In the genomic region with DNA sequence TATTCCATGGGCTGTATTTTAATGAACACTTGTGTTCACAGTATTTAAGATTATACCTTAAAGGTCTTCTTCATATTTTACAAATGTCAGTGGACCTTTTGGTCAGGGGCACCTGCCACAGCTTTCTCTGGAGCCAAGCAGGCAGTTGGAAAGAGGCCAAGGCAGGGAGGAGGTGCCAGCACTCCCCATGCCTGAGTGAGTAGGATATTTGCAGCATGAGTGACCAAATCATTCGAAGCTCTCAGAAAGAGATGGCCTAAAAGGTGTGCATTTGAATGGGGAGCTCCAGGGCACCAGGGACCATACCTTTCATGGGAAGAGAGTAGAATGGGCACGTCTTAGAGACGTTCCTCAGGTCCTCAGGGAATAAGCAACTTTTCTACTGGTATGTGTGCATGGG, we compare ENCODE assay signal across 13 cellular contexts.
DNase-seq lines count a peak whose midpoint lies in the region; ATAC-seq and TF ChIP-seq lines count a peak whose summit lies in the region.
"Had no signal": no experiment of that assay in that cellular context is flagged by ENCODE, and none has a peak within 500 bp of the region (broad histone marks: within the 10 kb centered on the region; RNA-seq: fewer than 3 reads in every experiment).

No MANE protein-coding gene starts in this region.

- DNase-seq in DMS 273 (lab: John Stamatoyannopoulos, UW; ENCODE audit: unreplicated experiment) (peak; percentile 59), DMS 273 treated with DMSO at 0.1 percent for 48 hours (lab: John Stamatoyannopoulos, UW) (no peak), PC-9 (peak; percentile 32 to 43), heart right ventricle (peak; percentile 49 to 62), stomach (no peak), AML-193 (lab: John Stamatoyannopoulos, UW) (no peak), GF-D8 (lab: John Stamatoyannopoulos, UW) (no peak), GM20000 (ENCODE audit: low spot score) (no peak)
- DNase-seq: activated CD4-positive, alpha-beta T cell treated with anti-CD3 and anti-CD28 coated beads for 36 hours; hippocampal formation; KG1; psoas muscle had no signal

- BruUV-seq in PC-9 (replicated peaks; lab: Mats Ljungman, UMichigan) = no TSS peak

- TF ChIP-seq CTCF in PC-9 (conservative IDR thresholded peaks at IDR 0.05) (no peak), heart right ventricle (IDR thresholded peaks at IDR 0.05) (no peak), stomach (IDR thresholded peaks at IDR 0.05) (no peak), GM20000 (IDR thresholded peaks at IDR 0.05; ENCODE audit: extremely low read depth, missing control alignments) (no peak)

- peak; percentile 21 to 80 (median 61) for ATAC-seq in heart right ventricle
- ATAC-seq: activated CD4-positive, alpha-beta T cell treated with anti-CD3 and anti-CD28 coated beads for 36 hours had no signal

- TF ChIP-seq EP300 in stomach (IDR thresholded peaks at IDR 0.05) = no peak

- CTCF ChIA-PET in PC-9 (lab: Charles Lee) = no interaction called here

- no peaks in the 10 kb centered on the region for H3K27me3 ChIP-seq in PC-9 (ENCODE audit: insufficient read depth, low read depth)
- no peaks in the 10 kb centered on the region for H3K27me3 ChIP-seq in heart right ventricle
- H3K27me3 ChIP-seq in stomach = no peaks in the 10 kb centered on the region

- H3F3A ChIP-seq in PC-9 (ENCODE audit: insufficient read depth, low read depth) = peaks cover 29% of the 10 kb centered on the region

- no peaks in the 10 kb centered on the region for H3K9me2 ChIP-seq in PC-9 (ENCODE audit: insufficient read depth)

- peak overlapping the region; percentile 60; the same call in 1 of the 2 replicates for H3K4me2 ChIP-seq in PC-9

- intact Hi-C loops in PC-9 (cut with micrococcal nuclease; ENCODE audit: unreplicated experiment) = loop anchor here (2.0 to 5.0 kb wide), 3 partner anchors 69 to 216 kb away; no protein-coding TSS in a partner anchor
- intact Hi-C loops in heart right ventricle (cut with DNase I) = loop anchor here in 1 of 10 donors (2.0 kb wide), 1 partner anchor 15 kb away; no protein-coding TSS in a partner anchor
- intact Hi-C loops in stomach (cut with DNase I; ENCODE audit: low total_unique reads) = loop anchor here (10.0 kb wide), 1 partner anchor 829 kb away; no protein-coding TSS in a partner anchor

- TF ChIP-seq POLR2A in stomach (IDR thresholded peaks at IDR 0.05) = no peak

- WGBS in heart right ventricle, 2 donors = 63 to 65% methylated on average over 3 of the region's 3 CpGs
- 72 to 82% (median 78%) methylated on average over 3 of the region's 3 CpGs for WGBS in stomach, 5 donors

- no peaks in the 10 kb centered on the region for H3K79me2 ChIP-seq in PC-9 (ENCODE audit: low read depth)

- POLR2A ChIA-PET in PC-9 (lab: Charles Lee; ENCODE audit: unreplicated experiment) = interaction anchor here (0.6 kb wide), 1 partner anchor 18 kb away, joined by 5 read pairs; no protein-coding TSS in a partner anchor

- H2AFZ ChIP-seq in PC-9 = no peak overlapping the region

- no peaks in the 10 kb centered on the region; the same call in 1 of the 2 replicates for H3K9me3 ChIP-seq in PC-9 (ENCODE audit: insufficient read depth, low read depth)
- no peaks in the 10 kb centered on the region for H3K9me3 ChIP-seq in heart right ventricle
- H3K9me3 ChIP-seq in stomach = no peaks in the 10 kb centered on the region
- H3K9me3 ChIP-seq: psoas muscle had no signal

- H3K4me1 ChIP-seq in PC-9 (replicated peaks; ENCODE audit: insufficient read depth) (peaks cover 43% of the 10 kb centered on the region), heart right ventricle (peaks cover 10 to 65% (median 43%) of the 10 kb centered on the region in 9 donors), stomach (peaks cover 0 to 33% (median 15%) of the 10 kb centered on the region in 4 donors)

- H3K4me3 ChIP-seq in PC-9 (no peak overlapping the region), heart right ventricle (no peak overlapping the region), stomach (no peak overlapping the region)
- H3K4me3 ChIP-seq: psoas muscle had no signal

- H3K27ac ChIP-seq in PC-9 (peak overlapping the region; percentile 81), heart right ventricle (peak overlapping the region in 8 of 10 donors; percentile 63 to 78 (median 72)), stomach (peak overlapping the region in 3 of 5 donors; percentile 50 to 79 (median 66))
- H3K27ac ChIP-seq: 22Rv1, psoas muscle had no signal

- no peaks in the 10 kb centered on the region for H4K20me1 ChIP-seq in PC-9 (ENCODE audit: insufficient read depth)

- H3K36me3 ChIP-seq in PC-9 (ENCODE audit: low read depth) (peaks cover 12% of the 10 kb centered on the region; the same call in 1 of the 2 replicates), heart right ventricle (peaks cover 0 to 83% (median 8%) of the 10 kb centered on the region in 9 donors), stomach (peaks cover 0 to 31% (median 20%) of the 10 kb centered on the region in 4 donors)

Comparison
In these comparisons a context has a peak if more than half of its experiments do, and no peak if none do; other contexts are left out.
1. DNase-seq: peak in DMS 273 (single experiment), PC-9 (2 of 2) and heart right ventricle (2 of 2); none in DMS 273 treated with DMSO at 0.1 percent for 48 hours (single experiment), stomach (single experiment), AML-193 (0 of 2), GF-D8 (single experiment) and GM20000 (single experiment).
2. Peak in every context shown above with its lines, with median percentiles within 50 percentile points of each other: H3K27ac ChIP-seq.